ENCODE assay signal across 13 cellular contexts in the genomic region with DNA sequence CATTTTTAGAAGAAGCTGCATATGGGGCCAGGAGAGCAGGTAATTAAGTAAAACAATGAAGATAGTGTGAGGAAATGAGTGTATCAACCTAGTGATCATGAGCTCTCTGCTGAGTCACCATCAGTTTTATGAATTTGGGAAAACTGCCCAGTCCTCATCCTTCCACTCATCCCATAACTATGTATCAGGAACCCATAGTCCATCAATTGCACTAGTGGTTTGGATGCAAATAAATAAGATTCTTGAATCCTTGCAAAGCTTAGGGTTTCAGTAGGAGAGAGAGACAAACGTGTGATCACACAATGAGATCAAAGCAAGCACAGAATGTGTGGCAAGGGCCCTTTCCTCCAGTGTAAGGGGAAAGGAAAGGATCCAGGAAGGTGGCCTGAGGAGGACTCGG.
DNase-seq lines count a peak whose midpoint lies in the region; ATAC-seq and TF ChIP-seq lines count a peak whose summit lies in the region.
"Had no signal": no experiment of that assay in that cellular context is flagged by ENCODE, and none has a peak within 500 bp of the region (broad histone marks: within the 10 kb centered on the region; RNA-seq: fewer than 3 reads in every experiment).

No MANE protein-coding gene starts in this region.

- no peaks in the 10 kb centered on the region for H3K36me3 Mint-ChIP-seq in type B pancreatic cell

- peak overlapping the region; percentile 37 for H3K27ac ChIP-seq in brain microvascular endothelial cell
- H3K27ac ChIP-seq: WERI-Rb-1 had no signal

- no peaks in the 10 kb centered on the region for H3K27me3 ChIP-seq in brain microvascular endothelial cell (replicated peaks)

- intact Hi-C loops in left cardiac atrium (cut with DNase I) = loop anchor here in 1 of 2 donors (10.0 kb wide), 1 partner anchor 392 kb away; no protein-coding TSS in a partner anchor

- H3K36me3 ChIP-seq in brain microvascular endothelial cell (replicated peaks) = no peaks in the 10 kb centered on the region
- H3K36me3 ChIP-seq: WERI-Rb-1 had no signal

- TF ChIP-seq CTCF in AG09309 (IDR thresholded peaks at IDR 0.05; ENCODE audit: control insufficient read depth, insufficient read depth, low read depth, low read length, missing control alignments) (no peak), brain microvascular endothelial cell (IDR thresholded peaks at IDR 0.05; ENCODE audit: low read depth, low read length, missing control alignments) (no peak), type B pancreatic cell (conservative IDR thresholded peaks at IDR 0.05) (no peak)

- DNase-seq in AG09309 (ENCODE audit: low read depth) = peak; percentile 95
- peak; percentile 65 for DNase-seq in LoVo (ENCODE audit: low spot score)
- peak; percentile 89 for DNase-seq in brain microvascular endothelial cell
- DNase-seq in kidney glomerular epithelial cell (lab: John Stamatoyannopoulos, UW) = peak; percentile 88
- DNase-seq in left cardiac atrium = no peak
- no peak for DNase-seq in type B pancreatic cell (ENCODE audit: extremely low spot score, unreplicated experiment)
- no peak for DNase-seq in NOMO-1 treated with DMSO at 0.1 percent for 48 hours (lab: John Stamatoyannopoulos, UW; ENCODE audit: unreplicated experiment)
- DNase-seq in NCI-H1436 treated with DMSO at 0.1 percent for 48 hours (lab: John Stamatoyannopoulos, UW) = no peak
- DNase-seq: activated T-cell treated with anti-CD3 and anti-CD28 coated beads, Interleukin-2, amount 50 U/mL, for 4 hours; NCI-H2029; small intestine; stimulated activated CD8-positive, alpha-beta memory T cell treated with anti-CD3 and anti-CD28 coated beads, Interleukin-4, amount 100 ng/mL, for 48 hours; WERI-Rb-1 had no signal

- H3K9me3 Mint-ChIP-seq in type B pancreatic cell = no peaks in the 10 kb centered on the region
- H3K9me3 Mint-ChIP-seq: activated T-cell treated with anti-CD3 and anti-CD28 coated beads, Interleukin-2, amount 50 U/mL, for 4 hours had no signal

- no peak overlapping the region for H3K4me3 Mint-ChIP-seq in type B pancreatic cell
- H3K4me3 Mint-ChIP-seq: activated T-cell treated with anti-CD3 and anti-CD28 coated beads, Interleukin-2, amount 50 U/mL, for 4 hours had no signal

- peaks cover 12% of the 10 kb centered on the region for H3K4me1 Mint-ChIP-seq in type B pancreatic cell (ENCODE audit: unreplicated experiment)

- ATAC-seq in left cardiac atrium = no peak
- ATAC-seq: activated T-cell treated with anti-CD3 and anti-CD28 coated beads, Interleukin-2, amount 50 U/mL, for 4 hours had no signal

- no peak overlapping the region for H3K27ac Mint-ChIP-seq in type B pancreatic cell

- H3K4me3 ChIP-seq in AG09309 (ENCODE audit: control insufficient read depth, low read depth, low read length) (no peak overlapping the region), brain microvascular endothelial cell (ENCODE audit: low read depth, low read length) (no peak overlapping the region)

- in situ Hi-C loops in brain microvascular endothelial cell (cut with HindIII; ENCODE audit: low pct_ligation_motif_present, low sequenced_read_pairs) = no loop called here

- H3K27me3 Mint-ChIP-seq in type B pancreatic cell = no peaks in the 10 kb centered on the region

Comparison
In these comparisons a context has a peak if more than half of its experiments do, and no peak if none do; other contexts are left out.
1. DNase-seq: peak in AG09309 (single experiment), LoVo (single experiment), brain microvascular endothelial cell (single experiment) and kidney glomerular epithelial cell (single experiment); none in left cardiac atrium (single experiment), type B pancreatic cell (single experiment), NOMO-1 treated with DMSO at 0.1 percent for 48 hours (single experiment) and NCI-H1436 treated with DMSO at 0.1 percent for 48 hours (single experiment).